In genomic region chr16:1495281-1496262, GRCh38 we compare ENCODE assay signal across 1 cellular context.
TF ChIP-seq lines count a peak whose summit lies in the region.

No MANE protein-coding gene starts in this region.

TF ChIP-seq in WTC11, 78 proteins besides CTCF, POLR2A, EP300 and RAD21 (continued from another document):
- TF ChIP-seq ZSCAN18 (CRISPR knock-in tag; IDR thresholded peaks at IDR 0.05) (no peak), SOX15 (CRISPR knock-in tag; IDR thresholded peaks at IDR 0.05) (no peak), TEAD4 (CRISPR knock-in tag; IDR thresholded peaks at IDR 0.05) (no peak)
TF ChIP-seq in WTC11: peak in this region for 0.
